In genomic region chr14:24556756-24557155, GRCh38 we compare ENCODE assay signal across 2 cellular contexts.
TF ChIP-seq lines count a peak whose summit lies in the region.

No MANE protein-coding gene starts in this region.

TF ChIP-seq in IMR-90, 13 proteins besides CTCF, POLR2A, EP300 and RAD21:
- TF ChIP-seq BHLHE40 (IDR thresholded peaks at IDR 0.05; ENCODE audit: low read depth, low read length) (no peak), SMC3 (IDR thresholded peaks at IDR 0.05; ENCODE audit: low read depth, low read length) (no peak), CEBPB (IDR thresholded peaks at IDR 0.05; ENCODE audit: low read depth, low read length) (no peak), MXI1 (IDR thresholded peaks at IDR 0.05; ENCODE audit: borderline replicate concordance, low read depth, low read length) (no peak), MAZ (IDR thresholded peaks at IDR 0.05; ENCODE audit: borderline replicate concordance, low read depth, low read length) (no peak), NFE2L2 (IDR thresholded peaks at IDR 0.05; ENCODE audit: low read depth, low read length) (no peak), CHD1 (IDR thresholded peaks at IDR 0.05; ENCODE audit: low read depth, low read length) (no peak)

TF ChIP-seq in GM23338, 12 proteins besides CTCF, POLR2A, EP300 and RAD21:
- no peak for TF ChIP-seq NANOG (IDR thresholded peaks at IDR 0.05; ENCODE audit: borderline replicate concordance)
- TF ChIP-seq POLR2AphosphoS5 (IDR thresholded peaks at IDR 0.05; ENCODE audit: low read depth), result no peak
- no peak for TF ChIP-seq JUNB (IDR thresholded peaks at IDR 0.05; ENCODE audit: unreplicated experiment)
- TF ChIP-seq CREB1 (CRISPR knock-in tag; IDR thresholded peaks at IDR 0.05; ENCODE audit: low read depth), result no peak
- no peak for TF ChIP-seq EZH2phosphoT487 (IDR thresholded peaks at IDR 0.05; ENCODE audit: unreplicated experiment)
- no peak for TF ChIP-seq ZNF331 (CRISPR knock-in tag; IDR thresholded peaks at IDR 0.05; ENCODE audit: low read depth)
- no peak for TF ChIP-seq EZH2 (IDR thresholded peaks at IDR 0.05; ENCODE audit: low read depth, unreplicated experiment)
- TF ChIP-seq REST (IDR thresholded peaks at IDR 0.05; ENCODE audit: unreplicated experiment), result no peak
- TF ChIP-seq ZNF114 (CRISPR knock-in tag; IDR thresholded peaks at IDR 0.05), result no peak
- TF ChIP-seq STAT1 (IDR thresholded peaks at IDR 0.05; ENCODE audit: unreplicated experiment), result no peak
- TF ChIP-seq ETS1 (IDR thresholded peaks at IDR 0.05), result no peak
- TF ChIP-seq ZNF462 (CRISPR knock-in tag; IDR thresholded peaks at IDR 0.05), result no peak
TF ChIP-seq in GM23338: peak in this region for 0.
